Comparison of ENCODE assay signal across 1 cellular context in genomic region chr2:27875089-27875881, GRCh38.
A peak's percentile ranks its signal among the peaks of the same experiment; 100 is the strongest.
TF ChIP-seq lines count a peak whose summit lies in the region.

No MANE protein-coding gene starts in this region.

TF ChIP-seq in HepG2, 621 proteins besides CTCF, POLR2A, EP300 and RAD21 (continued from another document and continues in another):
- TF ChIP-seq GMEB1 (CRISPR knock-in tag; IDR thresholded peaks at IDR 0.05; ENCODE audit: borderline replicate concordance): peak; percentile 19; the same call in 1 of the 2 replicates
- peak; percentile 51; the same call in 1 of the 2 replicates for TF ChIP-seq TARDBP (CRISPR knock-in tag; IDR thresholded peaks at IDR 0.05)
- TF ChIP-seq RORA (CRISPR knock-in tag; IDR thresholded peaks at IDR 0.05): no peak
- TF ChIP-seq NCOR1 (IDR thresholded peaks at IDR 0.05; ENCODE audit: borderline replicate concordance, low read length): peak; percentile 93; the same call in 1 of the 2 replicates
- peak; percentile 62; the same call in 1 of the 2 replicates for TF ChIP-seq SIX1 (CRISPR knock-in tag; IDR thresholded peaks at IDR 0.05; ENCODE audit: borderline replicate concordance)
- TF ChIP-seq ZNF781 (CRISPR knock-in tag; IDR thresholded peaks at IDR 0.05; ENCODE audit: borderline replicate concordance, not compliant biosample characterization): no peak
- TF ChIP-seq ZNF230 (CRISPR knock-in tag; IDR thresholded peaks at IDR 0.05): no peak
- no peak for TF ChIP-seq HCFC1 (IDR thresholded peaks at IDR 0.05; ENCODE audit: low read depth, low read length)
- no peak; the same call in 1 of the 2 replicates for TF ChIP-seq SMARCC2 (IDR thresholded peaks at IDR 0.05)
- peak; percentile 97 for TF ChIP-seq SALL1 (CRISPR knock-in tag; IDR thresholded peaks at IDR 0.05)
- no peak for TF ChIP-seq JUND (CRISPR knock-in tag; IDR thresholded peaks at IDR 0.05)
- TF ChIP-seq MEIS2 (CRISPR knock-in tag; IDR thresholded peaks at IDR 0.05): peak; percentile 65; the same call in 1 of the 2 replicates
- peak; percentile 61; the same call in 1 of the 2 replicates for TF ChIP-seq HIC2 (CRISPR knock-in tag; IDR thresholded peaks at IDR 0.05; ENCODE audit: low read depth)
- no peak for TF ChIP-seq ZSCAN30 (CRISPR knock-in tag; IDR thresholded peaks at IDR 0.05)
- no peak for TF ChIP-seq ATF5 (CRISPR knock-in tag; IDR thresholded peaks at IDR 0.05; ENCODE audit: low read depth)
- TF ChIP-seq TCF12 (IDR thresholded peaks at IDR 0.05): no peak
- no peak for TF ChIP-seq TCF12 (CRISPR knock-in tag; IDR thresholded peaks at IDR 0.05)
- no peak for TF ChIP-seq ZNF749 (CRISPR knock-in tag; IDR thresholded peaks at IDR 0.05; ENCODE audit: borderline replicate concordance)
- no peak for TF ChIP-seq TRIM22 (IDR thresholded peaks at IDR 0.05)
- no peak for TF ChIP-seq NFYC (CRISPR knock-in tag; IDR thresholded peaks at IDR 0.05)
- TF ChIP-seq ETV5 (CRISPR knock-in tag; IDR thresholded peaks at IDR 0.05; ENCODE audit: borderline replicate concordance): peak; percentile 73; the same call in 1 of the 2 replicates
- peak; percentile 56 for TF ChIP-seq ZMYM4 (CRISPR knock-in tag; IDR thresholded peaks at IDR 0.05)
- TF ChIP-seq TBL1XR1 (IDR thresholded peaks at IDR 0.05; ENCODE audit: borderline replicate concordance, low read length, partially characterized antibody): peak; percentile 98
- no peak for TF ChIP-seq ATRX (CRISPR knock-in tag; IDR thresholded peaks at IDR 0.05; ENCODE audit: borderline replicate concordance)
- TF ChIP-seq ZNF317 (CRISPR knock-in tag; IDR thresholded peaks at IDR 0.05): no peak
- no peak for TF ChIP-seq GRHL1 (CRISPR knock-in tag; conservative IDR thresholded peaks at IDR 0.05)
- peak; percentile 67; the same call in 1 of the 2 replicates for TF ChIP-seq ERF (CRISPR knock-in tag; IDR thresholded peaks at IDR 0.05)
- no peak for TF ChIP-seq ZNF337 (CRISPR knock-in tag; IDR thresholded peaks at IDR 0.05; ENCODE audit: borderline replicate concordance, low read depth)
- TF ChIP-seq TRAFD1 (CRISPR knock-in tag; IDR thresholded peaks at IDR 0.05; ENCODE audit: borderline replicate concordance): no peak
- no peak for TF ChIP-seq ZNF672 (CRISPR knock-in tag; IDR thresholded peaks at IDR 0.05)
- TF ChIP-seq GZF1 (CRISPR knock-in tag; IDR thresholded peaks at IDR 0.05): no peak
- TF ChIP-seq ARID3A (IDR thresholded peaks at IDR 0.05; ENCODE audit: low read depth, low read length): peak; percentile 85
- no peak for TF ChIP-seq CENPT (CRISPR knock-in tag; IDR thresholded peaks at IDR 0.05; ENCODE audit: low read depth)
- no peak for TF ChIP-seq ZNF768 (CRISPR knock-in tag; IDR thresholded peaks at IDR 0.05)
- peak; percentile 57; the same call in 1 of the 2 replicates for TF ChIP-seq SP5 (CRISPR knock-in tag; IDR thresholded peaks at IDR 0.05; ENCODE audit: borderline replicate concordance, low read depth)
- no peak for TF ChIP-seq MEIS1 (CRISPR knock-in tag; IDR thresholded peaks at IDR 0.05; ENCODE audit: borderline replicate concordance)
- no peak for TF ChIP-seq ATF3 (CRISPR knock-in tag; IDR thresholded peaks at IDR 0.05)
- TF ChIP-seq TBX2 (CRISPR knock-in tag; IDR thresholded peaks at IDR 0.05; ENCODE audit: borderline replicate concordance): peak; percentile 60; the same call in 1 of the 2 replicates
- no peak for TF ChIP-seq XBP1 (CRISPR knock-in tag; IDR thresholded peaks at IDR 0.05)
- peak; percentile 75 for TF ChIP-seq NR2F6 (IDR thresholded peaks at IDR 0.05)
- peak; percentile 85 for TF ChIP-seq NR2F6 (CRISPR knock-in tag; IDR thresholded peaks at IDR 0.05)
- TF ChIP-seq TGIF2 (CRISPR knock-in tag; IDR thresholded peaks at IDR 0.05): no peak
- no peak for TF ChIP-seq HDAC1 (CRISPR knock-in tag; IDR thresholded peaks at IDR 0.05)
- TF ChIP-seq ZNF501 (CRISPR knock-in tag; IDR thresholded peaks at IDR 0.05): peak; percentile 64; the same call in 1 of the 2 replicates
- TF ChIP-seq RFXANK (CRISPR knock-in tag; IDR thresholded peaks at IDR 0.05): no peak
- peak; percentile 56 for TF ChIP-seq HNF4A (CRISPR knock-in tag; IDR thresholded peaks at IDR 0.05)
- no peak for TF ChIP-seq NFKB2 (CRISPR knock-in tag; IDR thresholded peaks at IDR 0.05; ENCODE audit: borderline replicate concordance)
- no peak for TF ChIP-seq ZNF224 (CRISPR knock-in tag; IDR thresholded peaks at IDR 0.05)
- TF ChIP-seq THAP8 (CRISPR knock-in tag; IDR thresholded peaks at IDR 0.05; ENCODE audit: borderline replicate concordance): no peak
- no peak for TF ChIP-seq ZNF33A (CRISPR knock-in tag; IDR thresholded peaks at IDR 0.05; ENCODE audit: borderline replicate concordance)
- no peak for TF ChIP-seq PAWR (CRISPR knock-in tag; IDR thresholded peaks at IDR 0.05; ENCODE audit: borderline replicate concordance)
- no peak for TF ChIP-seq THAP9 (CRISPR knock-in tag; IDR thresholded peaks at IDR 0.05; ENCODE audit: borderline replicate concordance)
